ENCODE assay signal across 1 cellular context in genomic region chr20:50264534-50265145, GRCh38.
A peak's percentile ranks its signal among the peaks of the same experiment; 100 is the strongest.
TF ChIP-seq lines count a peak whose summit lies in the region.

No MANE protein-coding gene starts in this region.

TF ChIP-seq in HepG2, 621 proteins besides CTCF, POLR2A, EP300 and RAD21 (continued from another document):
- TF ChIP-seq THAP9 (CRISPR knock-in tag; IDR thresholded peaks at IDR 0.05; ENCODE audit: borderline replicate concordance) (no peak), ZNF629 (CRISPR knock-in tag; conservative IDR thresholded peaks at IDR 0.05) (peak; percentile 98), ZNF878 (CRISPR knock-in tag; IDR thresholded peaks at IDR 0.05) (no peak), ZNF770 (CRISPR knock-in tag; IDR thresholded peaks at IDR 0.05) (no peak), HNRNPLL (IDR thresholded peaks at IDR 0.05; ENCODE audit: low read depth, low read length, poor library complexity, severe bottlenecking) (no peak), ADNP (CRISPR knock-in tag; IDR thresholded peaks at IDR 0.05) (peak; percentile 87; the same call in 1 of the 2 replicates), MYC (CRISPR knock-in tag; IDR thresholded peaks at IDR 0.05; ENCODE audit: borderline replicate concordance) (0 out of 2 replicates have a peak, but pooled peaks have one; percentile 36), ZNF776 (CRISPR knock-in tag; IDR thresholded peaks at IDR 0.05) (no peak), ZNF768 (CRISPR knock-in tag; IDR thresholded peaks at IDR 0.05) (peak; percentile 42; the same call in 1 of the 2 replicates), ZNF382 (CRISPR knock-in tag; IDR thresholded peaks at IDR 0.05; ENCODE audit: borderline replicate concordance) (no peak), TFDP1 (CRISPR knock-in tag; IDR thresholded peaks at IDR 0.05; ENCODE audit: borderline replicate concordance) (no peak), BCLAF1 (IDR thresholded peaks at IDR 0.05) (no peak), ZSCAN9 (CRISPR knock-in tag; IDR thresholded peaks at IDR 0.05; ENCODE audit: borderline replicate concordance) (no peak), ZBTB25 (CRISPR knock-in tag; IDR thresholded peaks at IDR 0.05) (no peak), PITX1 (CRISPR knock-in tag; IDR thresholded peaks at IDR 0.05) (no peak), AKAP8 (CRISPR knock-in tag; IDR thresholded peaks at IDR 0.05) (no peak)
TF ChIP-seq in HepG2: peak in this region for 16.
